8 cellular contexts compared by ENCODE assay signal in the genomic region with DNA sequence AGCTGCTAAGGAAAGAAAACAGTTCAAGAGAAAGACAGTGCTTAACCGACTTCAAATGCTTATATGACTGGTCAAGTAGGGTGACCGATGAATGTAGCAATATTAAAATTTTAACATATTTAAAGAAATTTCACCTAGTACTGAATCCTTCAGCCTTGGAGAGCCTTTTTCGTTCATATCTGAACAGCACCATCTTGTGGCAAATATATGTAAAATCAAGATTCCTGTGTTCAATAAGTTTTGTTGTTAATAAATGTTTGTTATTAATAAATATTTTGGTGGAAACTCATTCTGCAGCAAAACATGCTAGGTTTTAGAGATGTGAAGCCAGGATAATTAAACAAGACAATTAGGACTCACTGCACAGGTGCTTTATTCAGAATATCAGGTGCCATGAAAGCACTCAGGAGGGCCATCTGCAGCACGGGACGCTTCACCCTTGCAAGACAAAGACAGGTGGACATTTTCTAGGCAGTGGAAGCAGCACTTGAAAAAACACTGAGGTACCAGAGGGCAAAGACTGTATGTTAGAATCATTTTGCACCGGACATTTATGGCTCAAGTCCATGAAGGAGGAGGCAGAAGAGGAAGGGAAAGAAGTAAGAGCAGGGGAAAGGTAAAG. TPM values are rescaled to one million over a fixed set of nuclear protein-coding genes. Genes with fewer than 3 reads are reported as not detected.
DNase-seq lines count a peak whose midpoint lies in the region; ATAC-seq and TF ChIP-seq lines count a peak whose summit lies in the region.

No MANE protein-coding gene starts in this region.

- H3K9ac ChIP-seq in mammary epithelial cell (ENCODE audit: insufficient read depth, low read length), result no peak overlapping the region

- BruUV-seq in mammary epithelial cell (replicated peaks; lab: Mats Ljungman, UMichigan), result no TSS peak

- no peaks in the 10 kb centered on the region for H4K20me1 ChIP-seq in mammary epithelial cell (ENCODE audit: insufficient read depth, low read length)

- no peaks in the 10 kb centered on the region for H3K79me2 ChIP-seq in mammary epithelial cell (ENCODE audit: insufficient read depth, low read length)

- no peak for DNase-seq in left ventricle myocardium inferior
- no peak for DNase-seq in right cardiac atrium
- DNase-seq in NCI-H2196 (lab: John Stamatoyannopoulos, UW; ENCODE audit: unreplicated experiment), result peak; percentile 30
- DNase-seq in mammary epithelial cell, result no peak
- no peak for DNase-seq in mucosa of descending colon
- no peak for DNase-seq in amniotic stem cell (lab: John Stamatoyannopoulos, UW)
- no peak for DNase-seq in activated CD4-positive, alpha-beta T cell treated with anti-CD3 and anti-CD28 coated beads, Interleukin-2, amount 50 U/mL, for 4 hours

- H3K4me3 ChIP-seq in left ventricle myocardium inferior (no peak overlapping the region), right cardiac atrium (ENCODE audit: low read length) (no peak overlapping the region), mammary epithelial cell (replicated peaks in 1 of 3; ENCODE audit: insufficient read depth in 1 of 3, low read depth in 2 of 3, low read length in 3 of 3) (no peak overlapping the region), mucosa of descending colon (no peak overlapping the region)

- dilution Hi-C loops in mammary epithelial cell (cut with HindIII; ENCODE audit: low sequenced_read_pairs), result loop anchor here (25.0 kb wide), 1 partner anchor 274 kb away; no protein-coding TSS in a partner anchor

- peaks cover 43% of the 10 kb centered on the region for H3K4me1 ChIP-seq in left ventricle myocardium inferior
- peaks cover 5% of the 10 kb centered on the region for H3K4me1 ChIP-seq in right cardiac atrium (ENCODE audit: control insufficient read depth, insufficient read depth, low read length)
- peaks cover 10% of the 10 kb centered on the region for H3K4me1 ChIP-seq in mammary epithelial cell (ENCODE audit: insufficient read depth, low read length)
- H3K4me1 ChIP-seq in mucosa of descending colon (ENCODE audit: low read depth), result no peaks in the 10 kb centered on the region

- TF ChIP-seq CTCF in left ventricle myocardium inferior (IDR thresholded peaks at IDR 0.05; ENCODE audit: borderline replicate concordance) (peak; percentile 72), mammary epithelial cell (conservative IDR thresholded peaks at IDR 0.05 in 1 of 2, IDR thresholded peaks at IDR 0.05 in 1 of 2; ENCODE audit: extremely low read depth in 1 of 2, insufficient read depth in 1 of 2, low read depth in 1 of 2, low read length in 2 of 2) (peak; percentile 44 to 52), mucosa of descending colon (IDR thresholded peaks at IDR 0.05) (no peak)

- in situ Hi-C loops in mammary epithelial cell (cut with MboI; ENCODE audit: low sequenced_read_pairs in 2 of 2), result loop anchor here in 1 of 2 donors (5.0 kb wide), 1 partner anchor 279 kb away; no protein-coding TSS in a partner anchor

- intact Hi-C loops in left ventricle myocardium inferior (cut with micrococcal nuclease), result loop anchor here (2.0 kb wide), 1 partner anchor 276 kb away; no protein-coding TSS in a partner anchor
- intact Hi-C loops in right cardiac atrium (cut with DNase I), result loop anchor here in 3 of 4 donors (5.0 to 10.0 kb wide), 3 partner anchors 209 to 279 kb away; no protein-coding TSS in a partner anchor
- intact Hi-C loops in mammary epithelial cell (cut with micrococcal nuclease), result loop anchor here (1.0 to 5.0 kb wide), 3 partner anchors 212 to 489 kb away; no protein-coding TSS in a partner anchor
- intact Hi-C loops in mucosa of descending colon (cut with DNase I, micrococcal nuclease), result loop anchor here in 1 of 2 donors (5.0 kb wide), 1 partner anchor 279 kb away; no protein-coding TSS in a partner anchor

- no peak overlapping the region for H2AFZ ChIP-seq in mammary epithelial cell (ENCODE audit: low read depth, low read length)

- no peaks in the 10 kb centered on the region for H3K27me3 ChIP-seq in left ventricle myocardium inferior (ENCODE audit: low read depth)
- no peaks in the 10 kb centered on the region for H3K27me3 ChIP-seq in right cardiac atrium (ENCODE audit: control insufficient read depth, insufficient read depth)
- H3K27me3 ChIP-seq in mammary epithelial cell (ENCODE audit: insufficient read depth, low read length), result no peaks in the 10 kb centered on the region

- H3K9me3 ChIP-seq in left ventricle myocardium inferior (replicated peaks), result no peaks in the 10 kb centered on the region
- H3K9me3 ChIP-seq in right cardiac atrium (ENCODE audit: control insufficient read depth, low read length), result no peaks in the 10 kb centered on the region
- no peaks in the 10 kb centered on the region for H3K9me3 ChIP-seq in mammary epithelial cell (replicated peaks; ENCODE audit: insufficient read depth, low read length)
- no peaks in the 10 kb centered on the region for H3K9me3 ChIP-seq in mucosa of descending colon

- H3K27ac ChIP-seq in left ventricle myocardium inferior (replicated peaks) (no peak overlapping the region), right cardiac atrium (ENCODE audit: low read length) (no peak overlapping the region), mammary epithelial cell (ENCODE audit: insufficient read depth, low read depth, low read length) (no peak overlapping the region)

- no peaks in the 10 kb centered on the region for H3K36me3 ChIP-seq in left ventricle myocardium inferior
- H3K36me3 ChIP-seq in mammary epithelial cell (ENCODE audit: insufficient read depth, low read length), result no peaks in the 10 kb centered on the region
- no peaks in the 10 kb centered on the region for H3K36me3 ChIP-seq in mucosa of descending colon (ENCODE audit: low read depth)

- no peak overlapping the region for H3K4me2 ChIP-seq in mammary epithelial cell (ENCODE audit: insufficient read depth, low read depth, low read length)

- CTCF ChIA-PET in mammary epithelial cell (lab: Charles Lee; ENCODE audit: low non-redundant PET), result no interaction called here

- no peak for ATAC-seq in right cardiac atrium
- peak; percentile 42 for ATAC-seq in mucosa of descending colon
- ATAC-seq in GM18519 (IDR thresholded peaks at IDR 0.05; ENCODE audit: low FRiP score, unreplicated experiment), result no peak

- 52% methylated on average over 6 of the region's 6 CpGs for WGBS in right cardiac atrium
- 52% methylated on average over 6 of the region's 6 CpGs for WGBS in mammary epithelial cell (ENCODE audit: low coverage, missing lambda C conversion rate)

RNA-seq across cellular contexts. Expression of gene TICAM2, which starts 15.6 kb away (rescaled TPM):
- total RNA-seq in left ventricle myocardium inferior, result 2.3 TPM
- 1 to 10 TPM; 3.2 to 4.3 (median 3.7) TPM for total RNA-seq in right cardiac atrium
- polyA plus RNA-seq in right cardiac atrium, result 1.5 TPM
- total RNA-seq in mammary epithelial cell, result under 1 TPM; 0.83 to 0.96 TPM
- 0.23 TPM for polyA plus RNA-seq in mammary epithelial cell
- polyA minus RNA-seq in mammary epithelial cell, result not detected
- 1 to 10 TPM; 1.9 to 4.3 (median 3.5) TPM for total RNA-seq in mucosa of descending colon

RNA-seq across cellular contexts. Expression of gene TMED7, which starts 39.2 kb away (rescaled TPM):
- total RNA-seq in left ventricle myocardium inferior (77.5 TPM), right cardiac atrium (100 to 1,000 TPM in 1 of 4 donors, 10 to 100 TPM in 3; 74.0 to 111 (median 83.2) TPM), mammary epithelial cell (100 to 1,000 TPM in 1 of 2 donors, 10 to 100 TPM in 1; 95.6 to 132 TPM), mucosa of descending colon (100 to 1,000 TPM in 2 of 3 donors, 10 to 100 TPM in 1; 89.0 to 113 (median 104) TPM)
- polyA plus RNA-seq in right cardiac atrium (38.9 TPM), mammary epithelial cell (43.6 TPM)
- polyA minus RNA-seq in mammary epithelial cell, result 51.4 TPM

RNA-seq across cellular contexts. Expression of gene FEM1C, which starts 42.1 kb away (rescaled TPM):
- total RNA-seq in left ventricle myocardium inferior (59.3 TPM), right cardiac atrium (10 to 100 TPM; 19.3 to 29.5 (median 22.1) TPM), mammary epithelial cell (10 to 100 TPM; 15.1 to 15.2 TPM), mucosa of descending colon (10 to 100 TPM; 31.1 to 37.7 (median 33.5) TPM)
- polyA plus RNA-seq in right cardiac atrium (8.4 TPM), mammary epithelial cell (7.3 TPM)
- polyA minus RNA-seq in mammary epithelial cell, result 18.1 TPM
